Comparison of ENCODE assay signal across 17 cellular contexts in genomic region chr19:13954185-13954584, GRCh38. TPM values are rescaled to one million over a fixed set of nuclear protein-coding genes. Genes with fewer than 3 reads are reported as not detected.
DNase-seq lines count a peak whose midpoint lies in the region; ATAC-seq, FAIRE-seq and TF ChIP-seq lines count a peak whose summit lies in the region.
"Had no signal": no experiment of that assay in that cellular context is flagged by ENCODE, and none has a peak within 500 bp of the region (broad histone marks: within the 10 kb centered on the region; RNA-seq: fewer than 3 reads in every experiment).

No MANE protein-coding gene starts in this region.

- no peak for TF ChIP-seq CTCF in CD4-positive, alpha-beta T cell (IDR thresholded peaks at IDR 0.05)
- TF ChIP-seq CTCF in HCT116 (IDR thresholded peaks at IDR 0.05 in 2 of 3, conservative IDR thresholded peaks at IDR 0.05 in 1 of 3; ENCODE audit: borderline replicate concordance in 1 of 3, insufficient read depth in 1 of 3, low read depth in 2 of 3, low read length in 2 of 3) = no peak
- TF ChIP-seq CTCF in nephron (IDR thresholded peaks at IDR 0.05; ENCODE audit: unreplicated experiment in 3 of 3) = no peak

- RAD21 ChIA-PET in HCT116 (lab: Charles Lee; ENCODE audit: low non-redundant PET in 1 of 2, low total read pairs in 2 of 2, uncharacterized antibody in 2 of 2, unreplicated experiment in 2 of 2) = no interaction called here

- H3K27me3 ChIP-seq in CD4-positive, alpha-beta T cell (ENCODE audit: control insufficient read depth, insufficient read depth, low read length) = no peaks in the 10 kb centered on the region
- H3K27me3 ChIP-seq in HCT116 (ENCODE audit: insufficient read depth, low read length) = no peaks in the 10 kb centered on the region

- POLR2A ChIA-PET in CD4-positive, alpha-beta T cell (lab: Charles Lee) = interaction anchor here (1.4 to 4.9 kb wide), 3 partner anchors 50 to 182 kb away, joined by 4 to 74 read pairs (median 33); partner anchors contain the start of genes ASF1B, IL27RA and RFX1
- POLR2A ChIA-PET in HCT116 (lab: Charles Lee) = no interaction called here

- peaks cover 11 to 21% of the 10 kb centered on the region in 2 experiments; a peak in 3 of 4 replicates for H3K36me3 ChIP-seq in HCT116 (ENCODE audit: control insufficient read depth in 1 of 2, insufficient read depth in 2 of 2, low read length in 2 of 2)

- H3K9me3 Mint-ChIP-seq in CD4-positive, alpha-beta T cell = no peaks in the 10 kb centered on the region
- no peaks in the 10 kb centered on the region for H3K9me3 Mint-ChIP-seq in activated naive CD8-positive, alpha-beta T cell treated with anti-CD3 and anti-CD28 coated beads, Interleukin-2, amount 50 U/mL, for 24 hours
- H3K9me3 Mint-ChIP-seq in nephron = no peaks in the 10 kb centered on the region

- no peak for FAIRE-seq in RCC 7860 (lab: Jason Lieb, UNC)
- FAIRE-seq: keratinocyte had no signal

- H3K9me3 ChIP-seq in CD4-positive, alpha-beta T cell (ENCODE audit: control insufficient read depth, low read length) = no peaks in the 10 kb centered on the region
- H3K9me3 ChIP-seq in HCT116 (ENCODE audit: control insufficient read depth in 1 of 2, insufficient read depth in 1 of 2, low read depth in 1 of 2, low read length in 2 of 2) = no peaks in the 10 kb centered on the region
- H3K9me3 ChIP-seq: HAP-1, mucosa of descending colon had no signal

- peak overlapping the region; percentile 70 for H3K27ac Mint-ChIP-seq in CD4-positive, alpha-beta T cell
- H3K27ac Mint-ChIP-seq in activated naive CD8-positive, alpha-beta T cell treated with anti-CD3 and anti-CD28 coated beads, Interleukin-2, amount 50 U/mL, for 24 hours = no peak overlapping the region
- H3K27ac Mint-ChIP-seq in nephron = no peak overlapping the region

- H3K4me2 ChIP-seq in HCT116 (ENCODE audit: low read length) = peak overlapping the region; percentile 97; the same call in 1 of the 2 replicates

- H3K27me3 Mint-ChIP-seq in CD4-positive, alpha-beta T cell = no peaks in the 10 kb centered on the region
- H3K27me3 Mint-ChIP-seq in activated naive CD8-positive, alpha-beta T cell treated with anti-CD3 and anti-CD28 coated beads, Interleukin-2, amount 50 U/mL, for 24 hours = no peaks in the 10 kb centered on the region
- no peaks in the 10 kb centered on the region for H3K27me3 Mint-ChIP-seq in nephron (ENCODE audit: low read depth)

- H3K9ac ChIP-seq in HCT116 (ENCODE audit: low read length) = no peak overlapping the region

- no peak overlapping the region; a peak in 1 of 4 replicates for H3K4me3 ChIP-seq in HCT116 (replicated peaks in 1 of 2; ENCODE audit: low read depth in 1 of 2, low read length in 2 of 2)
- H3K4me3 ChIP-seq: mucosa of descending colon had no signal

- peaks cover 21% of the 10 kb centered on the region for H3K79me2 ChIP-seq in HCT116 (ENCODE audit: insufficient read depth, low read length)

- CTCF ChIA-PET in CD4-positive, alpha-beta T cell (lab: Charles Lee) = no interaction called here
- CTCF ChIA-PET in HCT116 (lab: Charles Lee) = no interaction called here

- no peak for DNase-seq in CD4-positive, alpha-beta T cell
- DNase-seq in HCT116 (ENCODE audit: low read depth, low spot score) (no peak), RCC 7860 (ENCODE audit: low spot score) (no peak)
- no peak for DNase-seq in activated naive CD8-positive, alpha-beta T cell treated with anti-CD3 and anti-CD28 coated beads, Interleukin-2, amount 50 U/mL, for 24 hours
- DNase-seq: GDM1; MV-4-11; NCI-H2107; right cardiac atrium; SHP77 treated with DMSO at 0.1 percent for 48 hours; stimulated activated CD4-positive, alpha-beta T cell treated with anti-CD3 and anti-CD28 coated beads, Interleukin-4, amount 100 ng/mL, for 24 hours; stimulated activated naive CD4-positive, alpha-beta T cell had no signal

- H3K4me1 Mint-ChIP-seq in CD4-positive, alpha-beta T cell (ENCODE audit: low read depth) = peaks cover 17% of the 10 kb centered on the region
- peaks cover 20% of the 10 kb centered on the region for H3K4me1 Mint-ChIP-seq in activated naive CD8-positive, alpha-beta T cell treated with anti-CD3 and anti-CD28 coated beads, Interleukin-2, amount 50 U/mL, for 24 hours
- H3K4me1 Mint-ChIP-seq in nephron = peaks cover 4% of the 10 kb centered on the region

- peaks cover 7 to 18% of the 10 kb centered on the region in 2 experiments for H3K4me1 ChIP-seq in HCT116 (ENCODE audit: control insufficient read depth in 1 of 2, insufficient read depth in 2 of 2, low read length in 2 of 2)

- intact Hi-C loops in CD4-positive, alpha-beta T cell (cut with DNase I, micrococcal nuclease) = loop anchor here (5.0 kb wide), 3 partner anchors 33 to 78 kb away; partner anchors contain the start of gene IL27RA (in 1 of the 2)
- intact Hi-C loops in HCT116 (cut with micrococcal nuclease) = no loop called here

- H3K9me2 ChIP-seq in HCT116 (ENCODE audit: insufficient read depth) = no peaks in the 10 kb centered on the region

- no peak overlapping the region for H3K27ac ChIP-seq in CD4-positive, alpha-beta T cell (ENCODE audit: low read depth, low read length)
- H3K27ac ChIP-seq in HCT116 (ENCODE audit: low read depth, low read length) = peak overlapping the region; percentile 12; the same call in 1 of the 2 replicates

- H2AFZ ChIP-seq in HCT116 (ENCODE audit: low read depth, low read length, poor library complexity, severe bottlenecking) = no peak overlapping the region

- H3K36me3 Mint-ChIP-seq in CD4-positive, alpha-beta T cell (ENCODE audit: low read depth) = peaks cover 44% of the 10 kb centered on the region
- peaks cover 7% of the 10 kb centered on the region for H3K36me3 Mint-ChIP-seq in activated naive CD8-positive, alpha-beta T cell treated with anti-CD3 and anti-CD28 coated beads, Interleukin-2, amount 50 U/mL, for 24 hours (ENCODE audit: low read depth)
- peaks cover 15% of the 10 kb centered on the region for H3K36me3 Mint-ChIP-seq in nephron (ENCODE audit: low read depth)

- BruUV-seq in HCT116 (replicated peaks; lab: Mats Ljungman, UMichigan) = no TSS peak

- no peak for ATAC-seq in CD4-positive, alpha-beta T cell (ENCODE audit: poor library complexity)
- ATAC-seq in HCT116 = no peak
- ATAC-seq in activated naive CD8-positive, alpha-beta T cell treated with anti-CD3 and anti-CD28 coated beads, Interleukin-2, amount 50 U/mL, for 24 hours = no peak
- no peak for ATAC-seq in GM19397 (IDR thresholded peaks at IDR 0.05; ENCODE audit: unreplicated experiment)
- no peak for ATAC-seq in HG03108 (IDR thresholded peaks at IDR 0.05; ENCODE audit: unreplicated experiment)
- ATAC-seq: mucosa of descending colon, right cardiac atrium had no signal

- no peak for TF ChIP-seq POLR2A in HCT116 (IDR thresholded peaks at IDR 0.05; ENCODE audit: borderline replicate concordance, extremely low read depth, insufficient read depth, insufficient read length)

- peak overlapping the region; percentile 85 for H3K4me3 Mint-ChIP-seq in CD4-positive, alpha-beta T cell
- H3K4me3 Mint-ChIP-seq in activated naive CD8-positive, alpha-beta T cell treated with anti-CD3 and anti-CD28 coated beads, Interleukin-2, amount 50 U/mL, for 24 hours = peak overlapping the region; percentile 86
- H3K4me3 Mint-ChIP-seq in nephron = peak overlapping the region; percentile 91 to 94 (median 92)

- H4K20me1 ChIP-seq in HCT116 (ENCODE audit: insufficient read depth) = no peaks in the 10 kb centered on the region

- TF ChIP-seq RAD21 in HCT116 (IDR thresholded peaks at IDR 0.05; ENCODE audit: low read depth) = no peak

TF ChIP-seq in HCT116, 20 proteins besides CTCF, POLR2A, EP300 and RAD21 (continues in another document):
- no peak for TF ChIP-seq CBX3 (IDR thresholded peaks at IDR 0.05; ENCODE audit: low read depth)
- no peak for TF ChIP-seq ZFX (IDR thresholded peaks at IDR 0.05)
- no peak for TF ChIP-seq SIN3A (IDR thresholded peaks at IDR 0.05; ENCODE audit: low read depth)
- TF ChIP-seq CEBPB (IDR thresholded peaks at IDR 0.05; ENCODE audit: low read depth) = no peak
- TF ChIP-seq EZH2phosphoT487 (IDR thresholded peaks at IDR 0.05; ENCODE audit: borderline replicate concordance) = no peak
- TF ChIP-seq EGR1 (IDR thresholded peaks at IDR 0.05; ENCODE audit: low read depth) = no peak
- no peak for TF ChIP-seq YY1 (IDR thresholded peaks at IDR 0.05; ENCODE audit: extremely low read depth, insufficient replicate concordance, low read depth, low read length)
- TF ChIP-seq FOSL1 (IDR thresholded peaks at IDR 0.05; ENCODE audit: low read depth) = no peak
- TF ChIP-seq TCF7L2 (IDR thresholded peaks at IDR 0.05; ENCODE audit: borderline replicate concordance, extremely low read depth, insufficient read depth, insufficient read length) = no peak
- TF ChIP-seq, protein P1, sequence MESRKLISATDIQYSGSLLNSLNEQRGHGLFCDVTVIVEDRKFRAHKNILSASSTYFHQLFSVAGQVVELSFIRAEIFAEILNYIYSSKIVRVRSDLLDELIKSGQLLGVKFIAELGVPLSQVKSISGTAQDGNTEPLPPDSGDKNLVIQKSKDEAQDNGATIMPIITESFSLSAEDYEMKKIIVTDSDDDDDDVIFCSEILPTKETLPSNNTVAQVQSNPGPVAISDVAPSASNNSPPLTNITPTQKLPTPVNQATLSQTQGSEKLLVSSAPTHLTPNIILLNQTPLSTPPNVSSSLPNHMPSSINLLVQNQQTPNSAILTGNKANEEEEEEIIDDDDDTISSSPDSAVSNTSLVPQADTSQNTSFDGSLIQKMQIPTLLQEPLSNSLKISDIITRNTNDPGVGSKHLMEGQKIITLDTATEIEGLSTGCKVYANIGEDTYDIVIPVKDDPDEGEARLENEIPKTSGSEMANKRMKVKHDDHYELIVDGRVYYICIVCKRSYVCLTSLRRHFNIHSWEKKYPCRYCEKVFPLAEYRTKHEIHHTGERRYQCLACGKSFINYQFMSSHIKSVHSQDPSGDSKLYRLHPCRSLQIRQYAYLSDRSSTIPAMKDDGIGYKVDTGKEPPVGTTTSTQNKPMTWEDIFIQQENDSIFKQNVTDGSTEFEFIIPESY (IDR thresholded peaks at IDR 0.05; ENCODE audit: extremely low read depth, insufficient replicate concordance, low read length) = no peak
- TF ChIP-seq JUND (IDR thresholded peaks at IDR 0.05) = no peak
- TF ChIP-seq ELF1 (IDR thresholded peaks at IDR 0.05; ENCODE audit: borderline replicate concordance, low read depth) = no peak

RNA-seq across cellular contexts. Expression of gene DCAF15, which starts 1.9 kb away (rescaled TPM):
- 10 to 100 TPM; 84.9 to 85.0 TPM for total RNA-seq in CD4-positive, alpha-beta T cell
- total RNA-seq in HCT116 (2021; ENCODE audit: unreplicated experiment) = 46.2 TPM
- polyA plus RNA-seq in HCT116 (2012) = 54.9 and 57.5 TPM in 2 replicates

RNA-seq across cellular contexts. Expression of gene PODNL1, which starts 16.0 kb away (rescaled TPM):
- not detected for total RNA-seq in CD4-positive, alpha-beta T cell
- total RNA-seq in HCT116 (2021; ENCODE audit: unreplicated experiment) = 0.71 TPM
- 0.61 and 0.98 TPM in 2 replicates for polyA plus RNA-seq in HCT116 (2012)

RNA-seq across cellular contexts. Expression of gene CC2D1A, which starts 48.2 kb away (rescaled TPM):
- 10 to 100 TPM; 16.4 to 16.9 TPM for total RNA-seq in CD4-positive, alpha-beta T cell
- 51.5 TPM for total RNA-seq in HCT116 (2021; ENCODE audit: unreplicated experiment)
- polyA plus RNA-seq in HCT116 (2012) = 37.9 and 39.1 TPM in 2 replicates

RNA-seq across cellular contexts. Expression of gene BRME1, which starts 48.3 kb away (rescaled TPM):
- total RNA-seq in CD4-positive, alpha-beta T cell = 1 to 10 TPM; 1.1 to 1.3 TPM
- total RNA-seq in HCT116 (2021; ENCODE audit: unreplicated experiment) = 1.7 TPM
- polyA plus RNA-seq in HCT116 (2012) = 0.90 and 1.5 TPM in 2 replicates

RNA-seq across cellular contexts. Expression of gene RFX1, which starts 51.9 kb away (rescaled TPM):
- total RNA-seq in CD4-positive, alpha-beta T cell = 10 to 100 TPM; 14.6 to 16.3 TPM
- total RNA-seq in HCT116 (2021; ENCODE audit: unreplicated experiment) = 16.3 TPM
- 10.5 and 15.3 TPM in 2 replicates for polyA plus RNA-seq in HCT116 (2012)
